9 cellular contexts compared by ENCODE assay signal in genomic region chr18:48455555-48456478, GRCh38. TPM values are rescaled to one million over a fixed set of nuclear protein-coding genes. Genes with fewer than 3 reads are reported as not detected.
DNase-seq lines count a peak whose midpoint lies in the region; ATAC-seq and TF ChIP-seq lines count a peak whose summit lies in the region.
"Had no signal": no experiment of that assay in that cellular context is flagged by ENCODE, and none has a peak within 500 bp of the region (broad histone marks: within the 10 kb centered on the region; RNA-seq: fewer than 3 reads in every experiment).

No MANE protein-coding gene starts in this region.

- intact Hi-C loops in left cardiac atrium (cut with DNase I) = no loop called here

- no peaks in the 10 kb centered on the region for H3K36me3 ChIP-seq in BE2C
- H3K36me3 ChIP-seq: neutrophil had no signal

- DNase-seq in KBM-7 = peak; percentile 82
- DNase-seq in activated CD8-positive, alpha-beta memory T cell treated with anti-CD3 and anti-CD28 coated beads for 1 hour (ENCODE audit: extremely low read depth in 1 of 2, low read depth in 1 of 2) = peak; percentile 14 to 24
- DNase-seq in fibroblast of gingiva (ENCODE audit: low read depth) = peak; percentile 57
- peak in 2 of 3 donors; percentile 3 to 16 for DNase-seq in stimulated activated CD4-positive, alpha-beta T cell treated with anti-CD3 and anti-CD28 coated beads, TNF-alpha, amount 100 ng/mL, for 1 hour (ENCODE audit: low read depth in 3 of 3, low spot score in 1 of 3)
- no peak for DNase-seq in BE2C
- DNase-seq in NCI-H1694 treated with DMSO at 0.1 percent for 48 hours (lab: John Stamatoyannopoulos, UW) = no peak
- no peak for DNase-seq in left cardiac atrium

- no peaks in the 10 kb centered on the region for H3K4me1 ChIP-seq in BE2C

- in situ Hi-C loops in KBM-7 (cut with MboI; ENCODE audit: low pct_unique_long_range_greater_than_20kb, low sequenced_read_pairs) = no loop called here

- TF ChIP-seq CTCF in BE2C (IDR thresholded peaks at IDR 0.05; ENCODE audit: low read depth, low read length) = no peak

- no peak overlapping the region for H3K4me3 ChIP-seq in BE2C (ENCODE audit: low read depth, low read length)

- H3K9me3 ChIP-seq in BE2C = no peaks in the 10 kb centered on the region
- H3K9me3 ChIP-seq: neutrophil had no signal

- ATAC-seq in GM19463 (IDR thresholded peaks at IDR 0.05; ENCODE audit: unreplicated experiment) = no peak
- no peak for ATAC-seq in left cardiac atrium

- H3K27me3 ChIP-seq in BE2C = no peaks in the 10 kb centered on the region

RNA-seq across cellular contexts. Expression of gene ZBTB7C, which starts 46.6 kb away (rescaled TPM):
- polyA plus RNA-seq in BE2C (2012; ENCODE audit: insufficient read depth, insufficient read length, low read depth) = 1.1 TPM
- total RNA-seq in left cardiac atrium = 1 to 10 TPM; 4.2 to 5.6 TPM

Comparison
In these comparisons a context has a peak if more than half of its experiments do, and no peak if none do; other contexts are left out.
1. DNase-seq: peak in KBM-7 (single experiment), activated CD8-positive, alpha-beta memory T cell treated with anti-CD3 and anti-CD28 coated beads for 1 hour (2 of 2), fibroblast of gingiva (single experiment) and stimulated activated CD4-positive, alpha-beta T cell treated with anti-CD3 and anti-CD28 coated beads, TNF-alpha, amount 100 ng/mL, for 1 hour (2 of 3); none in BE2C (single experiment), NCI-H1694 treated with DMSO at 0.1 percent for 48 hours (single experiment) and left cardiac atrium (single experiment).